8 cellular contexts compared by ENCODE assay signal in genomic region chr10:73965890-73966768, GRCh38. TPM values are rescaled to one million over a fixed set of nuclear protein-coding genes. Genes with fewer than 3 reads are reported as not detected.
DNase-seq lines count a peak whose midpoint lies in the region; TF ChIP-seq lines count a peak whose summit lies in the region.

No MANE protein-coding gene starts in this region.

- H3K36me3 ChIP-seq in BE2C: no peaks in the 10 kb centered on the region
- H3K36me3 ChIP-seq in stomach smooth muscle (ENCODE audit: control insufficient read depth in 2 of 2, insufficient read depth in 2 of 2, low read length in 2 of 2): no peaks in the 10 kb centered on the region

- peak overlapping the region; percentile 97 for H3K27ac ChIP-seq in stomach smooth muscle (ENCODE audit: low read length)

- no peaks in the 10 kb centered on the region for H3K9me3 ChIP-seq in BE2C
- no peaks in the 10 kb centered on the region for H3K9me3 ChIP-seq in stomach smooth muscle (ENCODE audit: control insufficient read depth in 2 of 2, low read length in 2 of 2)

- DNase-seq in BE2C: peak; percentile 51
- peak; percentile 56 for DNase-seq in NCI-H2171 (lab: John Stamatoyannopoulos, UW)
- peak; percentile 95 for DNase-seq in chondrocyte (ENCODE audit: low spot score)
- DNase-seq in kidney tubule cell (ENCODE audit: low spot score): peak; percentile 100
- no peak for DNase-seq in SKM-1 treated with dmso at 0.1 percent for 144 hours (lab: John Stamatoyannopoulos, UW; ENCODE audit: unreplicated experiment)
- DNase-seq in GM19238 (ENCODE audit: insufficient read length, low spot score): no peak
- DNase-seq in activated T-cell treated with anti-CD3 and anti-CD28 coated beads, Interleukin-2, amount 50 U/mL, for 24 hours: no peak

- H3K27me3 Mint-ChIP-seq in chondrocyte (ENCODE audit: low read depth): no peaks in the 10 kb centered on the region
- no peaks in the 10 kb centered on the region for H3K27me3 Mint-ChIP-seq in activated T-cell treated with anti-CD3 and anti-CD28 coated beads, Interleukin-2, amount 50 U/mL, for 24 hours

- peak overlapping the region; percentile 81 to 84 for H3K9ac ChIP-seq in stomach smooth muscle (ENCODE audit: low read length in 2 of 2)

- H3K4me3 ChIP-seq in BE2C (ENCODE audit: low read depth, low read length): no peak overlapping the region
- H3K4me3 ChIP-seq in stomach smooth muscle (ENCODE audit: low read length in 2 of 2): peak overlapping the region; percentile 47 to 61

- no peaks in the 10 kb centered on the region for H3K27me3 ChIP-seq in BE2C
- no peaks in the 10 kb centered on the region for H3K27me3 ChIP-seq in stomach smooth muscle (ENCODE audit: control insufficient read depth in 1 of 2, insufficient read depth in 2 of 2, low read length in 2 of 2)

- no peaks in the 10 kb centered on the region for H3K36me3 Mint-ChIP-seq in chondrocyte (ENCODE audit: low read depth)
- H3K36me3 Mint-ChIP-seq in activated T-cell treated with anti-CD3 and anti-CD28 coated beads, Interleukin-2, amount 50 U/mL, for 24 hours (ENCODE audit: low read depth): no peaks in the 10 kb centered on the region

- H3K4me1 ChIP-seq in BE2C (no peaks in the 10 kb centered on the region), stomach smooth muscle (ENCODE audit: control insufficient read depth, insufficient read depth, low read length) (peaks cover 39% of the 10 kb centered on the region)

- peak overlapping the region; percentile 88 for H3K27ac Mint-ChIP-seq in chondrocyte (ENCODE audit: unreplicated experiment)
- no peak overlapping the region for H3K27ac Mint-ChIP-seq in activated T-cell treated with anti-CD3 and anti-CD28 coated beads, Interleukin-2, amount 50 U/mL, for 24 hours

- TF ChIP-seq CTCF in BE2C (IDR thresholded peaks at IDR 0.05; ENCODE audit: low read depth, low read length): no peak
- TF ChIP-seq CTCF in chondrocyte (IDR thresholded peaks at IDR 0.05): no peak

- peak overlapping the region; percentile 23 for H3K4me3 Mint-ChIP-seq in chondrocyte (ENCODE audit: unreplicated experiment)
- H3K4me3 Mint-ChIP-seq in activated T-cell treated with anti-CD3 and anti-CD28 coated beads, Interleukin-2, amount 50 U/mL, for 24 hours: no peak overlapping the region

- H3K9me3 Mint-ChIP-seq in chondrocyte (ENCODE audit: low read depth): no peaks in the 10 kb centered on the region
- no peaks in the 10 kb centered on the region for H3K9me3 Mint-ChIP-seq in activated T-cell treated with anti-CD3 and anti-CD28 coated beads, Interleukin-2, amount 50 U/mL, for 24 hours

- H3K4me1 Mint-ChIP-seq in chondrocyte (ENCODE audit: low read depth): peaks cover 43% of the 10 kb centered on the region
- H3K4me1 Mint-ChIP-seq in activated T-cell treated with anti-CD3 and anti-CD28 coated beads, Interleukin-2, amount 50 U/mL, for 24 hours (ENCODE audit: low read depth): peaks cover 6% of the 10 kb centered on the region

RNA-seq across cellular contexts. Expression of gene VCL, which starts 31.8 kb away (rescaled TPM):
- polyA plus RNA-seq in BE2C (2012; ENCODE audit: insufficient read depth, insufficient read length, low read depth): 18.8 TPM
- 429 to 498 TPM (median 485 TPM) in 3 replicates for total RNA-seq in chondrocyte

RNA-seq across cellular contexts. Expression of gene PLAU, which starts 55.2 kb away (rescaled TPM):
- polyA plus RNA-seq in BE2C (2012; ENCODE audit: insufficient read depth, insufficient read length, low read depth): not detected
- 54.2 to 84.9 TPM (median 54.8 TPM) in 3 replicates for total RNA-seq in chondrocyte

Comparison
In these comparisons a context has a peak if more than half of its experiments do, and no peak if none do; other contexts are left out.
1. DNase-seq: peak in BE2C (single experiment), NCI-H2171 (single experiment), chondrocyte (single experiment) and kidney tubule cell (single experiment); none in SKM-1 treated with dmso at 0.1 percent for 144 hours (single experiment), GM19238 (single experiment) and activated T-cell treated with anti-CD3 and anti-CD28 coated beads, Interleukin-2, amount 50 U/mL, for 24 hours (single experiment).